In the genomic region with DNA sequence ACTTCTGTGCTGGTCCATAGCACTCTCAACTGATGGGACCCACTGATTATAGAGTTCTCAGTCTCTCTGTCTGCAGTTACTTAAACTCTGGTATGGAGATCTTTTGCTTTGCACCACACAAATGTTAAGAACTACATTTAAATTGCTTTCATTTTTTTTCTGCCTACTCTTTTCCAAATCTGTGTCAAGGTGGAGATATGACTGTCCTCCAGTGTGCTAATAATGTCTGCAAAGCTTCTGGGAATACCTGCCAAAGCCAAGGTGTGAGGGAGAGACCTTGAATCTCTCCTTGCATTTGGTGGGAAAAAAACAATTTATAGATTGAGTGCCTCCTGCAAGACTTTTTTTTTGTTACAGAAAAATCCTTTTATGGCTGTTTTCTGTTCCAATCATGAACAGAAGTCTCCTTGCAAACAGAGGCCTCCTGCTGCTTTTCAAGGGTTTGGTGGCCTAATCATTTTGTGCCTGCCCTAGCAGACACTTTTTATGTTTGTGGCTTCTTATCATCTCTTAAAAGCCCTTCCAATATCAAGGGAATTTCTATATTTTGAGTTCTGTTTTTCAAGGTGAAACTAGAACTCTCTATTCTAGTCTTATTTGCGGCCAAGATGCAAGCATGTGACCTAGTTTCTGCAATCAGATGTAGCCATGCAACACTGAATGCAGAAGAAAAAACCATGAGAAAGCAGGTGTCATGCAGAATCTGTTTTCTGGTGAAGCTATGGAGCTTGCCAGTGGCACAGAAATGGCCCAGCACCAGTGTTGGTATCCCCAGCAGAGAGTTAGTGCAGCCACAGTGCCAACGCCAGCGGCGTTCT, we compare ENCODE assay signal across 9 cellular contexts. TPM values are rescaled to one million over a fixed set of nuclear protein-coding genes. Genes with fewer than 3 reads are reported as not detected.
DNase-seq lines count a peak whose midpoint lies in the region; ATAC-seq, FAIRE-seq and TF ChIP-seq lines count a peak whose summit lies in the region.
"Had no signal": no experiment of that assay in that cellular context is flagged by ENCODE, and none has a peak within 500 bp of the region (broad histone marks: within the 10 kb centered on the region; RNA-seq: fewer than 3 reads in every experiment).

No MANE protein-coding gene starts in this region.

- H3K4me1 ChIP-seq in OCI-LY3 (ENCODE audit: low read length), result peaks cover 70% of the 10 kb centered on the region
- peaks cover 0 to 2% of the 10 kb centered on the region in 2 donors for H3K4me1 ChIP-seq in small intestine (ENCODE audit: control insufficient read depth in 2 of 2, insufficient read depth in 1 of 2, low read depth in 1 of 2, low read length in 1 of 2)
- H3K4me1 ChIP-seq in neural progenitor cell, result peaks cover 15% of the 10 kb centered on the region
- peaks cover 3% of the 10 kb centered on the region for H3K4me1 ChIP-seq in right cardiac atrium (ENCODE audit: control insufficient read depth, insufficient read depth, low read length)
- peaks cover 0 to 28% (median 19%) of the 10 kb centered on the region in 4 donors for H3K4me1 ChIP-seq in transverse colon

- intact Hi-C loops in CD14-positive monocyte (cut with micrococcal nuclease) (loop anchor here in 1 of 2 donors (10.0 kb wide), 1 partner anchor 100 kb away; no protein-coding TSS in a partner anchor), right cardiac atrium (cut with DNase I) (no loop called here), transverse colon (cut with DNase I; ENCODE audit: low total_unique reads) (no loop called here)

- H3K4me3 ChIP-seq in OCI-LY3 (ENCODE audit: low read length) (peak overlapping the region; percentile 41), small intestine (ENCODE audit: low read depth in 1 of 2, low read length in 2 of 2) (no peak overlapping the region), neural progenitor cell (no peak overlapping the region), right cardiac atrium (ENCODE audit: low read length) (no peak overlapping the region), transverse colon (no peak overlapping the region)

- TF ChIP-seq CTCF in CD14-positive monocyte (IDR thresholded peaks at IDR 0.05) (no peak), OCI-LY3 (IDR thresholded peaks at IDR 0.05; ENCODE audit: low read depth, low read length) (no peak), neural progenitor cell (IDR thresholded peaks at IDR 0.05) (no peak), transverse colon (IDR thresholded peaks at IDR 0.05) (no peak)

- H3F3A ChIP-seq in neural progenitor cell (ENCODE audit: low read depth), result peaks cover 17% of the 10 kb centered on the region

- FAIRE-seq in small intestine (lab: Jason Lieb, UNC), result no peak

- peak; percentile 73 for ATAC-seq in HG02885 (IDR thresholded peaks at IDR 0.05; ENCODE audit: poor library complexity, unreplicated experiment)
- ATAC-seq in right cardiac atrium, result no peak

- H3K36me3 ChIP-seq in OCI-LY3 (replicated peaks; ENCODE audit: low read depth, low read length) (no peaks in the 10 kb centered on the region), small intestine (ENCODE audit: control insufficient read depth in 2 of 2, insufficient read depth in 2 of 2, low read length in 2 of 2) (no peaks in the 10 kb centered on the region), neural progenitor cell (no peaks in the 10 kb centered on the region), transverse colon (no peaks in the 10 kb centered on the region)

- peak overlapping the region; percentile 88 for H3K27ac ChIP-seq in OCI-LY3 (ENCODE audit: low read length)
- peak overlapping the region in 1 of 2 donors; percentile 20 for H3K27ac ChIP-seq in small intestine (ENCODE audit: low read depth in 1 of 2, low read length in 1 of 2)
- no peak overlapping the region for H3K27ac ChIP-seq in neural progenitor cell
- no peak overlapping the region for H3K27ac ChIP-seq in right cardiac atrium (ENCODE audit: low read length)
- peak overlapping the region in 1 of 4 donors; percentile 23 for H3K27ac ChIP-seq in transverse colon

- in situ Hi-C loops in transverse colon (cut with MboI; ENCODE audit: low pct_ligation_motif_present in 1 of 4, low pct_unique_long_range_greater_than_20kb in 1 of 4, low sequenced_read_pairs in 3 of 4), result no loop called here

- no peaks in the 10 kb centered on the region for H3K9me3 ChIP-seq in OCI-LY3 (ENCODE audit: insufficient read depth, low read length)
- no peaks in the 10 kb centered on the region for H3K9me3 ChIP-seq in small intestine (ENCODE audit: control insufficient read depth, low read depth)
- no peaks in the 10 kb centered on the region for H3K9me3 ChIP-seq in neural progenitor cell (ENCODE audit: low read depth)
- no peaks in the 10 kb centered on the region for H3K9me3 ChIP-seq in right cardiac atrium (ENCODE audit: control insufficient read depth, low read length)
- H3K9me3 ChIP-seq in transverse colon, result no peaks in the 10 kb centered on the region

- peak; percentile 32 for TF ChIP-seq POLR2A in GM19099 (IDR thresholded peaks at IDR 0.05; ENCODE audit: extremely low read depth, insufficient read length, low read depth)
- TF ChIP-seq POLR2A in transverse colon (IDR thresholded peaks at IDR 0.05), result no peak

- H3K79me2 ChIP-seq in OCI-LY3 (ENCODE audit: low read length), result no peaks in the 10 kb centered on the region
- no peaks in the 10 kb centered on the region for H3K79me2 ChIP-seq in neural progenitor cell (ENCODE audit: low read depth)

- H3K27me3 Mint-ChIP-seq in CD14-positive monocyte (ENCODE audit: low read depth in 3 of 3) (peaks cover 0 to 7% (median 0%) of the 10 kb centered on the region in 3 donors), neural progenitor cell (ENCODE audit: insufficient read depth, low read depth) (peaks cover 2% of the 10 kb centered on the region)

- H2AFZ ChIP-seq in OCI-LY3 (ENCODE audit: low read depth, low read length) (no peak overlapping the region), neural progenitor cell (replicated peaks) (no peak overlapping the region)

- 75 to 91% (median 77%) methylated on average over 4 of the region's 4 CpGs for WGBS in small intestine, 3 donors
- WGBS in right cardiac atrium, result 92% methylated on average over 4 of the region's 4 CpGs
- WGBS in transverse colon (ENCODE audit: low coverage in 1 of 2), 2 donors, result 75 to 91% methylated on average over 4 of the region's 4 CpGs

- H3K4me3 Mint-ChIP-seq in CD14-positive monocyte (no peak overlapping the region), neural progenitor cell (no peak overlapping the region)

- H4K20me1 ChIP-seq in OCI-LY3 (ENCODE audit: insufficient read depth, low read length) (no peaks in the 10 kb centered on the region), neural progenitor cell (ENCODE audit: low read depth) (no peaks in the 10 kb centered on the region)

- no peaks in the 10 kb centered on the region for H3K36me3 Mint-ChIP-seq in CD14-positive monocyte
- H3K36me3 Mint-ChIP-seq in neural progenitor cell, result no peaks in the 10 kb centered on the region
- H3K36me3 Mint-ChIP-seq: activated naive CD4-positive, alpha-beta T cell treated with anti-CD3 and anti-CD28 coated beads, Interleukin-2, amount 50 U/mL, for 72 hours had no signal

- no peak for TF ChIP-seq EP300 in transverse colon (IDR thresholded peaks at IDR 0.05; ENCODE audit: low read depth)

- H3K9ac ChIP-seq in OCI-LY3 (ENCODE audit: low read length), result peak overlapping the region; percentile 52
- H3K9ac ChIP-seq in neural progenitor cell, result no peak overlapping the region

- H3K9me3 Mint-ChIP-seq in CD14-positive monocyte (no peaks in the 10 kb centered on the region), neural progenitor cell (no peaks in the 10 kb centered on the region)
- H3K9me3 Mint-ChIP-seq: activated naive CD4-positive, alpha-beta T cell treated with anti-CD3 and anti-CD28 coated beads, Interleukin-2, amount 50 U/mL, for 72 hours had no signal

- DNase-seq in CD14-positive monocyte (ENCODE audit: low spot score) (no peak), small intestine (no peak), neural progenitor cell (ENCODE audit: low spot score) (no peak), right cardiac atrium (no peak), transverse colon (no peak)

- H3K27ac Mint-ChIP-seq in CD14-positive monocyte (peak overlapping the region; percentile 57 to 91 (median 85)), neural progenitor cell (no peak overlapping the region)
- H3K27ac Mint-ChIP-seq: activated naive CD4-positive, alpha-beta T cell treated with anti-CD3 and anti-CD28 coated beads, Interleukin-2, amount 50 U/mL, for 72 hours had no signal

- H3K4me2 ChIP-seq in OCI-LY3 (ENCODE audit: low read length) (peak overlapping the region; percentile 66), neural progenitor cell (no peak overlapping the region)

- no peaks in the 10 kb centered on the region for H3K27me3 ChIP-seq in OCI-LY3 (ENCODE audit: low read depth, low read length)
- H3K27me3 ChIP-seq in small intestine (ENCODE audit: control insufficient read depth in 2 of 2, insufficient read depth in 2 of 2, low read length in 2 of 2), result no peaks in the 10 kb centered on the region
- no peaks in the 10 kb centered on the region for H3K27me3 ChIP-seq in neural progenitor cell
- no peaks in the 10 kb centered on the region for H3K27me3 ChIP-seq in right cardiac atrium (ENCODE audit: control insufficient read depth, insufficient read depth)
- no peaks in the 10 kb centered on the region for H3K27me3 ChIP-seq in transverse colon

- H3K4me1 Mint-ChIP-seq in CD14-positive monocyte, result peaks cover 45% of the 10 kb centered on the region
- peaks cover 25% of the 10 kb centered on the region for H3K4me1 Mint-ChIP-seq in neural progenitor cell

RNA-seq across cellular contexts. Expression of gene AKIRIN2, which starts 23.2 kb away (rescaled TPM):
- 100 to 1,000 TPM; 102 to 118 TPM for polyA plus RNA-seq in CD14-positive monocyte
- polyA plus RNA-seq in small intestine, result 10 to 100 TPM; 19.9 to 28.5 (median 20.0) TPM
- total RNA-seq in neural progenitor cell (ENCODE audit: low replicate concordance), result 46.2 and 76.7 TPM in 2 replicates
- total RNA-seq in right cardiac atrium, result 10 to 100 TPM; 34.4 to 39.7 (median 37.8) TPM
- 32.6 TPM for polyA plus RNA-seq in right cardiac atrium
- total RNA-seq in transverse colon, result 10 to 100 TPM; 16.3 to 44.9 (median 20.7) TPM
